Comparison of ENCODE assay signal across 1 cellular context in the genomic region with DNA sequence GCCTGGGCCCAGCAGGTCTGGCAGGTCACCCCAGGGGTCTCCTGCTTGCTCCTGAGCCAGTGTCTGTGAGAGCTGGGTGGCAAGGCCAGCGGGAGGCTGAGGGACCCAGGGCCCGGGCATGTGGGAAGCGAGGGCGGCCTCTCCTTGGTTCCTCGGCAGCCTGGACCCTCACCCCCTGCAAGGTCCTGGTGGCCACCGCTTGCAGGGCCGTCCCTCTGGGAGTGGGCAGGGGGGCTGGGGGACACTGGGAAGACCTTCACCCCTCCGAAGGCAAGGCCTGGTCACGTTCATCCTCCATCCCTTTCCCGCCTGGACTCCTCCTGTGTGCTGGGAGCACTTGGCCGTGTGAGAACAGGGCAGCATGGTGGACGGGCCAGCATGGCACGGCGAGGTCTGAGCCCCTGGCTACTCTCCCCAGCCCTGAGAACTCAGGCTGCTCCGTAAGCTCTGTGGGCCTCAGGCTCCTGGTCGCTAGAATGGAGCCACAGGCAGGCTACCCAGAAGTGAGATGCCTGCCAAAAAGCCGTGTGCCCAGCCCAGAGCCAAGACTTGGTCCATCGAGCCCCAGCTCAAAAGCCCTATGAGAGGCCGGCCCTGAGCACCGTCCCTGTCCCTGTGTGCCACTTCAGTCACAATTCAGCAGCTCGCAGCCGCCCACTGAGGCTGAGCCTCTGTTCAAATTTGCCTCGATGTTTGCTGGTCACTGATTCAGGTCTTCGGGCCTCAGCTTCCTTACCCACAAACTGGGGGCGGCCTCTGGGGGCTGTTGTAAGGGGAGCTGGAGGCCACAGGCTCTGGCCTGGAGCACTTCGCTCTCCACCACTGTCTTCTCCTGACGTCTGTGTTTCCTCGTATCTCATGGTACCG.
TF ChIP-seq lines count a peak whose summit lies in the region.

No MANE protein-coding gene starts in this region.

TF ChIP-seq in A549, 52 proteins besides CTCF, POLR2A, EP300 and RAD21 (continued from another document):
- TF ChIP-seq, protein P1, sequence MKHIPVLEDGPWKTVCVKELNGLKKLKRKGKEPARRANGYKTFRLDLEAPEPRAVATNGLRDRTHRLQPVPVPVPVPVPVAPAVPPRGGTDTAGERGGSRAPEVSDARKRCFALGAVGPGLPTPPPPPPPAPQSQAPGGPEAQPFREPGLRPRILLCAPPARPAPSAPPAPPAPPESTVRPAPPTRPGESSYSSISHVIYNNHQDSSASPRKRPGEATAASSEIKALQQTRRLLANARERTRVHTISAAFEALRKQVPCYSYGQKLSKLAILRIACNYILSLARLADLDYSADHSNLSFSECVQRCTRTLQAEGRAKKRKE (CRISPR knock-in tag; IDR thresholded peaks at IDR 0.05; ENCODE audit: low read depth), result no peak
- TF ChIP-seq HOXA7 (CRISPR knock-in tag; IDR thresholded peaks at IDR 0.05) (no peak), ZSCAN20 (CRISPR knock-in tag; IDR thresholded peaks at IDR 0.05) (no peak), NPAS2 (CRISPR knock-in tag; IDR thresholded peaks at IDR 0.05; ENCODE audit: borderline replicate concordance) (no peak), MYC (IDR thresholded peaks at IDR 0.05; ENCODE audit: borderline replicate concordance, low read length) (no peak), GATA3 (IDR thresholded peaks at IDR 0.05; ENCODE audit: borderline replicate concordance) (no peak), ZNF302 (CRISPR knock-in tag; IDR thresholded peaks at IDR 0.05) (no peak), RFX5 (IDR thresholded peaks at IDR 0.05) (no peak), CBX2 (IDR thresholded peaks at IDR 0.05; ENCODE audit: borderline replicate concordance, low read depth) (no peak), FOSB (CRISPR knock-in tag; IDR thresholded peaks at IDR 0.05) (no peak), NR3C1 (IDR thresholded peaks at IDR 0.05) (no peak), EHMT2 (IDR thresholded peaks at IDR 0.05; ENCODE audit: low read depth) (no peak)
- TF ChIP-seq, protein P2, sequence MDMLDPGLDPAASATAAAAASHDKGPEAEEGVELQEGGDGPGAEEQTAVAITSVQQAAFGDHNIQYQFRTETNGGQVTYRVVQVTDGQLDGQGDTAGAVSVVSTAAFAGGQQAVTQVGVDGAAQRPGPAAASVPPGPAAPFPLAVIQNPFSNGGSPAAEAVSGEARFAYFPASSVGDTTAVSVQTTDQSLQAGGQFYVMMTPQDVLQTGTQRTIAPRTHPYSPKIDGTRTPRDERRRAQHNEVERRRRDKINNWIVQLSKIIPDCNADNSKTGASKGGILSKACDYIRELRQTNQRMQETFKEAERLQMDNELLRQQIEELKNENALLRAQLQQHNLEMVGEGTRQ (IDR thresholded peaks at IDR 0.05), result no peak
- TF ChIP-seq, protein P3, sequence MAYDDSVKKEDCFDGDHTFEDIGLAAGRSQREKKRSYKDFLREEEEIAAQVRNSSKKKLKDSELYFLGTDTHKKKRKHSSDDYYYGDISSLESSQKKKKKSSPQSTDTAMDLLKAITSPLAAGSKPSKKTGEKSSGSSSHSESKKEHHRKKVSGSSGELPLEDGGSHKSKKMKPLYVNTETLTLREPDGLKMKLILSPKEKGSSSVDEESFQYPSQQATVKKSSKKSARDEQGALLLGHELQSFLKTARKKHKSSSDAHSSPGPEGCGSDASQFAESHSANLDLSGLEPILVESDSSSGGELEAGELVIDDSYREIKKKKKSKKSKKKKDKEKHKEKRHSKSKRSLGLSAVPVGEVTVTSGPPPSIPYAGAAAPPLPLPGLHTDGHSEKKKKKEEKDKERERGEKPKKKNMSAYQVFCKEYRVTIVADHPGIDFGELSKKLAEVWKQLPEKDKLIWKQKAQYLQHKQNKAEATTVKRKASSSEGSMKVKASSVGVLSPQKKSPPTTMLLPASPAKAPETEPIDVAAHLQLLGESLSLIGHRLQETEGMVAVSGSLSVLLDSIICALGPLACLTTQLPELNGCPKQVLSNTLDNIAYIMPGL (CRISPR knock-in tag; IDR thresholded peaks at IDR 0.05; ENCODE audit: borderline replicate concordance), result no peak
- TF ChIP-seq, protein P4, sequence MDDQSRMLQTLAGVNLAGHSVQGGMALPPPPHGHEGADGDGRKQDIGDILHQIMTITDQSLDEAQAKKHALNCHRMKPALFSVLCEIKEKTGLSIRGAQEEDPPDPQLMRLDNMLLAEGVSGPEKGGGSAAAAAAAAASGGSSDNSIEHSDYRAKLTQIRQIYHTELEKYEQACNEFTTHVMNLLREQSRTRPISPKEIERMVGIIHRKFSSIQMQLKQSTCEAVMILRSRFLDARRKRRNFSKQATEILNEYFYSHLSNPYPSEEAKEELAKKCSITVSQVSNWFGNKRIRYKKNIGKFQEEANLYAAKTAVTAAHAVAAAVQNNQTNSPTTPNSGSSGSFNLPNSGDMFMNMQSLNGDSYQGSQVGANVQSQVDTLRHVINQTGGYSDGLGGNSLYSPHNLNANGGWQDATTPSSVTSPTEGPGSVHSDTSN (IDR thresholded peaks at IDR 0.05), result no peak
TF ChIP-seq in A549: peak in this region for 0.
